ENCODE assay signal across 1 cellular context in the genomic region with DNA sequence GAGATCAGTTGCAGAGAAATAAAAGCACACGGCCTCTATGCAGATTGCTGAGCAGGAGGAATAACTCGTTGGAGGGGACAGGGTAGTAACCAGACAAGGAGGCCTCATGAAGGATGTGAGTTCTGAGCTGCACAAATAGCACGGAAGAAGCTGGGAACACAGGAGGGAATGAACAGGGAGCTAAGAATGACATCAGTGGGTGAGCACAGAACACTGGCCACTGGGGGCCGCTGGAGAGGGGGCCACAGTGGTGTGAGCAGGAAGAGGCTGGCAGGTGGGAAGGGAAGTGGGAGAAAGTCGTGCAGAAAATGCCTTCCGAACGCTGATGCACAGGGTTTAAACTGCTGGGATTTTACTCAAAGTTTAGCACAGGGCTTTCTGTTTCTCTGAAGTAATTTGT.
TF ChIP-seq lines count a peak whose summit lies in the region.

No MANE protein-coding gene starts in this region.

TF ChIP-seq in GM23338, 12 proteins besides CTCF, POLR2A, EP300 and RAD21 (continued from another document):
- TF ChIP-seq, protein P1, sequence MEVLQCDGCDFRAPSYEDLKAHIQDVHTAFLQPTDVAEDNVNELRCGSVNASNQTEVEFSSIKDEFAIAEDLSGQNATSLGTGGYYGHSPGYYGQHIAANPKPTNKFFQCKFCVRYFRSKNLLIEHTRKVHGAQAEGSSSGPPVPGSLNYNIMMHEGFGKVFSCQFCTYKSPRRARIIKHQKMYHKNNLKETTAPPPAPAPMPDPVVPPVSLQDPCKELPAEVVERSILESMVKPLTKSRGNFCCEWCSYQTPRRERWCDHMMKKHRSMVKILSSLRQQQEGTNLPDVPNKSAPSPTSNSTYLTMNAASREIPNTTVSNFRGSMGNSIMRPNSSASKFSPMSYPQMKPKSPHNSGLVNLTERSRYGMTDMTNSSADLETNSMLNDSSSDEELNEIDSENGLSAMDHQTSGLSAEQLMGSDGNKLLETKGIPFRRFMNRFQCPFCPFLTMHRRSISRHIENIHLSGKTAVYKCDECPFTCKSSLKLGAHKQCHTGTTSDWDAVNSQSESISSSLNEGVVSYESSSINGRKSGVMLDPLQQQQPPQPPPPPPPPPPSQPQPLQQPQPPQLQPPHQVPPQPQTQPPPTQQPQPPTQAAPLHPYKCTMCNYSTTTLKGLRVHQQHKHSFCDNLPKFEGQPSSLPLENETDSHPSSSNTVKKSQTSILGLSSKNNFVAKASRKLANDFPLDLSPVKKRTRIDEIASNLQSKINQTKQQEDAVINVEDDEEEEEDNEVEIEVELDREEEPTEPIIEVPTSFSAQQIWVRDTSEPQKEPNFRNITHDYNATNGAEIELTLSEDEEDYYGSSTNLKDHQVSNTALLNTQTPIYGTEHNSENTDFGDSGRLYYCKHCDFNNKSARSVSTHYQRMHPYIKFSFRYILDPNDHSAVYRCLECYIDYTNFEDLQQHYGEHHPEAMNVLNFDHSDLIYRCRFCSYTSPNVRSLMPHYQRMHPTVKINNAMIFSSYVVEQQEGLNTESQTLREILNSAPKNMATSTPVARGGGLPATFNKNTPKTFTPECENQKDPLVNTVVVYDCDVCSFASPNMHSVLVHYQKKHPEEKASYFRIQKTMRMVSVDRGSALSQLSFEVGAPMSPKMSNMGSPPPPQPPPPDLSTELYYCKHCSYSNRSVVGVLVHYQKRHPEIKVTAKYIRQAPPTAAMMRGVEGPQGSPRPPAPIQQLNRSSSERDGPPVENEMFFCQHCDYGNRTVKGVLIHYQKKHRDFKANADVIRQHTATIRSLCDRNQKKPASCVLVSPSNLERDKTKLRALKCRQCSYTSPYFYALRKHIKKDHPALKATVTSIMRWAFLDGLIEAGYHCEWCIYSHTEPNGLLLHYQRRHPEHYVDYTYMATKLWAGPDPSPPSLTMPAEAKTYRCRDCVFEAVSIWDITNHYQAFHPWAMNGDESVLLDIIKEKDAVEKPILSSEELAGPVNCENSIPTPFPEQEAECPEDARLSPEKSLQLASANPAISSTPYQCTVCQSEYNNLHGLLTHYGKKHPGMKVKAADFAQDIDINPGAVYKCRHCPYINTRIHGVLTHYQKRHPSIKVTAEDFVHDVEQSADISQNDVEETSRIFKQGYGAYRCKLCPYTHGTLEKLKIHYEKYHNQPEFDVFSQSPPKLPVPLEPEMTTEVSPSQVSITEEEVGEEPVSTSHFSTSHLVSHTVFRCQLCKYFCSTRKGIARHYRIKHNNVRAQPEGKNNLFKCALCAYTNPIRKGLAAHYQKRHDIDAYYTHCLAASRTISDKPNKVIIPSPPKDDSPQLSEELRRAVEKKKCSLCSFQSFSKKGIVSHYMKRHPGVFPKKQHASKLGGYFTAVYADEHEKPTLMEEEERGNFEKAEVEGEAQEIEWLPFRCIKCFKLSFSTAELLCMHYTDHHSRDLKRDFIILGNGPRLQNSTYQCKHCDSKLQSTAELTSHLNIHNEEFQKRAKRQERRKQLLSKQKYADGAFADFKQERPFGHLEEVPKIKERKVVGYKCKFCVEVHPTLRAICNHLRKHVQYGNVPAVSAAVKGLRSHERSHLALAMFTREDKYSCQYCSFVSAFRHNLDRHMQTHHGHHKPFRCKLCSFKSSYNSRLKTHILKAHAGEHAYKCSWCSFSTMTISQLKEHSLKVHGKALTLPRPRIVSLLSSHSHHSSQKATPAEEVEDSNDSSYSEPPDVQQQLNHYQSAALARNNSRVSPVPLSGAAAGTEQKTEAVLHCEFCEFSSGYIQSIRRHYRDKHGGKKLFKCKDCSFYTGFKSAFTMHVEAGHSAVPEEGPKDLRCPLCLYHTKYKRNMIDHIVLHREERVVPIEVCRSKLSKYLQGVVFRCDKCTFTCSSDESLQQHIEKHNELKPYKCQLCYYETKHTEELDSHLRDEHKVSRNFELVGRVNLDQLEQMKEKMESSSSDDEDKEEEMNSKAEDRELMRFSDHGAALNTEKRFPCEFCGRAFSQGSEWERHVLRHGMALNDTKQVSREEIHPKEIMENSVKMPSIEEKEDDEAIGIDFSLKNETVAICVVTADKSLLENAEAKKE (CRISPR knock-in tag; IDR thresholded peaks at IDR 0.05): no peak
- no peak for TF ChIP-seq ZNF331 (CRISPR knock-in tag; IDR thresholded peaks at IDR 0.05; ENCODE audit: low read depth)
TF ChIP-seq in GM23338: peak in this region for 0.
